ENCODE assay signal across 1 cellular context in genomic region chr16:53043986-53044571, GRCh38.
TF ChIP-seq lines count a peak whose summit lies in the region.

No MANE protein-coding gene starts in this region.

TF ChIP-seq in A549, 52 proteins besides CTCF, POLR2A, EP300 and RAD21 (continued from another document):
- TF ChIP-seq CHD4 (IDR thresholded peaks at IDR 0.05; ENCODE audit: borderline replicate concordance) (no peak), GATA3 (IDR thresholded peaks at IDR 0.05; ENCODE audit: borderline replicate concordance) (no peak), MAZ (IDR thresholded peaks at IDR 0.05; ENCODE audit: borderline replicate concordance, low read depth, low read length) (no peak), BHLHE40 (IDR thresholded peaks at IDR 0.05; ENCODE audit: low read depth, low read length) (no peak)
